32 cellular contexts compared by ENCODE assay signal in genomic region chr2:6297238-6297637, GRCh38.
DNase-seq lines count a peak whose midpoint lies in the region; ATAC-seq and TF ChIP-seq lines count a peak whose summit lies in the region.
"Had no signal": no experiment of that assay in that cellular context is flagged by ENCODE, and none has a peak within 500 bp of the region (broad histone marks: within the 10 kb centered on the region; RNA-seq: fewer than 3 reads in every experiment).

No MANE protein-coding gene starts in this region.

- no peaks in the 10 kb centered on the region for H3K4me1 ChIP-seq in sigmoid colon
- H3K4me1 ChIP-seq: breast epithelium, HAP-1, psoas muscle had no signal

- H3K27ac ChIP-seq in sigmoid colon = no peak overlapping the region
- H3K27ac ChIP-seq in coronary artery = no peak overlapping the region
- H3K27ac ChIP-seq: breast epithelium, HL-60, psoas muscle, RWPE1 had no signal

- ATAC-seq in GM18502 (IDR thresholded peaks at IDR 0.05; ENCODE audit: poor library complexity, unreplicated experiment) = peak; percentile 69
- peak; percentile 86 for ATAC-seq in GM19463 (IDR thresholded peaks at IDR 0.05; ENCODE audit: unreplicated experiment)
- peak; percentile 49 for ATAC-seq in HG02885 (IDR thresholded peaks at IDR 0.05; ENCODE audit: poor library complexity, unreplicated experiment)
- ATAC-seq in memory B cell (ENCODE audit: low read depth) = peak; percentile 43
- ATAC-seq: psoas muscle, T-cell had no signal

- H3K4me1 Mint-ChIP-seq in memory B cell = peaks cover 3% of the 10 kb centered on the region
- H3K4me1 Mint-ChIP-seq: activated CD4-positive, alpha-beta T cell treated with anti-CD3 and anti-CD28 coated beads, Interleukin-2, amount 10 ng/mL, durations not matched to agents 7 days and 5 days; activated naive CD8-positive, alpha-beta T cell treated with anti-CD3 and anti-CD28 coated beads for 36 hours; mesothelial cell of epicardium; T-cell had no signal

- intact Hi-C loops in sigmoid colon (cut with DNase I) = no loop called here

- no peaks in the 10 kb centered on the region for H3K36me3 Mint-ChIP-seq in memory B cell
- H3K36me3 Mint-ChIP-seq: activated naive CD8-positive, alpha-beta T cell treated with anti-CD3 and anti-CD28 coated beads for 36 hours; T-cell had no signal

- no peak overlapping the region for H3K27ac Mint-ChIP-seq in memory B cell
- H3K27ac Mint-ChIP-seq: activated CD4-positive, alpha-beta T cell treated with anti-CD3 and anti-CD28 coated beads, Interleukin-2, amount 10 ng/mL, durations not matched to agents 7 days and 5 days; activated naive CD8-positive, alpha-beta T cell treated with anti-CD3 and anti-CD28 coated beads for 36 hours; B cell; mesothelial cell of epicardium; naive B cell; T-cell had no signal

- H3K27me3 Mint-ChIP-seq in memory B cell = no peaks in the 10 kb centered on the region
- H3K27me3 Mint-ChIP-seq: activated CD4-positive, alpha-beta T cell treated with anti-CD3 and anti-CD28 coated beads, Interleukin-2, amount 10 ng/mL, durations not matched to agents 7 days and 5 days; B cell; T-cell had no signal

- WGBS in sigmoid colon, 2 donors = 90 to 92% methylated on average over 4 of the region's 4 CpGs

- H3K36me3 ChIP-seq in sigmoid colon = no peaks in the 10 kb centered on the region
- H3K36me3 ChIP-seq: breast epithelium, HAP-1 had no signal

- H3K4me3 ChIP-seq in sigmoid colon = no peak overlapping the region
- H3K4me3 ChIP-seq in coronary artery = no peak overlapping the region
- H3K4me3 ChIP-seq: breast epithelium, HAP-1, psoas muscle had no signal

- no peak for TF ChIP-seq EP300 in sigmoid colon (IDR thresholded peaks at IDR 0.05)

- no peaks in the 10 kb centered on the region for H3K27me3 ChIP-seq in sigmoid colon
- H3K27me3 ChIP-seq: breast epithelium had no signal

- DNase-seq in memory B cell (ENCODE audit: low spot score in 2 of 2) (no peak), sigmoid colon (no peak), coronary artery (ENCODE audit: low spot score) (no peak), NCI-H1694 (lab: John Stamatoyannopoulos, UW) (no peak), glomerular visceral epithelial cell (ENCODE audit: extremely low spot score) (no peak)
- DNase-seq: ACHN; activated CD4-positive, alpha-beta T cell treated with anti-CD3 and anti-CD28 coated beads, Interleukin-2, amount 10 ng/mL, durations not matched to agents 7 days and 5 days; activated gamma-delta T cell; activated naive CD8-positive, alpha-beta T cell treated with anti-CD3 and anti-CD28 coated beads for 36 hours; activated T-cell treated with anti-CD3 and anti-CD28 coated beads, Interleukin-2, amount 50 U/mL, for 1 hour; anterior cingulate cortex; DMS53; KBM-7; naive B cell; NCI-H1105; NCI-H2029; NCI-H510A treated with DMSO at 0.1 percent for 48 hours; OCI-M1; psoas muscle; stimulated activated CD4-positive, alpha-beta T cell treated with anti-CD3 and anti-CD28 coated beads, Interleukin-15, amount 100 ng/mL, for 24 hours; stimulated activated CD4-positive, alpha-beta T cell treated with anti-CD3 and anti-CD28 coated beads, Interleukin-4, amount 100 ng/mL, for 4 hours; T-cell; trophoblast cell had no signal

- TF ChIP-seq CTCF in sigmoid colon (IDR thresholded peaks at IDR 0.05) (no peak), coronary artery (IDR thresholded peaks at IDR 0.05) (no peak)

- no peak overlapping the region for H3K4me3 Mint-ChIP-seq in memory B cell
- H3K4me3 Mint-ChIP-seq: activated CD4-positive, alpha-beta T cell treated with anti-CD3 and anti-CD28 coated beads, Interleukin-2, amount 10 ng/mL, durations not matched to agents 7 days and 5 days; activated naive CD8-positive, alpha-beta T cell treated with anti-CD3 and anti-CD28 coated beads for 36 hours; B cell; mesothelial cell of epicardium; naive B cell; T-cell had no signal

- H3K9me3 Mint-ChIP-seq in memory B cell = peaks cover 5% of the 10 kb centered on the region
- H3K9me3 Mint-ChIP-seq: activated CD4-positive, alpha-beta T cell treated with anti-CD3 and anti-CD28 coated beads, Interleukin-2, amount 10 ng/mL, durations not matched to agents 7 days and 5 days had no signal

- H3K9me3 ChIP-seq in sigmoid colon = no peaks in the 10 kb centered on the region
- H3K9me3 ChIP-seq: breast epithelium, HAP-1, psoas muscle had no signal

- TF ChIP-seq POLR2A in sigmoid colon (IDR thresholded peaks at IDR 0.05) = no peak
